In genomic region chr6:149545258-149545753, GRCh38 we compare ENCODE assay signal across 8 cellular contexts. TPM values are rescaled to one million over a fixed set of nuclear protein-coding genes. Genes with fewer than 3 reads are reported as not detected.
DNase-seq lines count a peak whose midpoint lies in the region; ATAC-seq and TF ChIP-seq lines count a peak whose summit lies in the region.

No MANE protein-coding gene starts in this region.

- no peaks in the 10 kb centered on the region for H3K9me3 ChIP-seq in mononuclear cell (ENCODE audit: low read depth, low read length)

- no peak for TF ChIP-seq CTCF in endothelial cell (IDR thresholded peaks at IDR 0.05; ENCODE audit: unreplicated experiment)

- no peaks in the 10 kb centered on the region; the same call in 1 of the 2 replicates for H3K36me3 ChIP-seq in H7 (replicated peaks; ENCODE audit: control insufficient read depth, insufficient read depth, low read length)

- H3K4me3 ChIP-seq in H7 (ENCODE audit: insufficient read depth, low read depth, low read length): peak overlapping the region; percentile 94
- H3K4me3 ChIP-seq in mononuclear cell (ENCODE audit: low read length): peak overlapping the region; percentile 100

- H3K36me3 Mint-ChIP-seq in endothelial cell (ENCODE audit: low read depth, unreplicated experiment): peaks cover 4% of the 10 kb centered on the region

- no peaks in the 10 kb centered on the region for H3K9me3 Mint-ChIP-seq in endothelial cell (ENCODE audit: unreplicated experiment)

- H3K4me3 Mint-ChIP-seq in endothelial cell (ENCODE audit: unreplicated experiment): peak overlapping the region; percentile 100

- ATAC-seq in HG03520 (IDR thresholded peaks at IDR 0.05; ENCODE audit: unreplicated experiment): no peak

- H3K4me1 Mint-ChIP-seq in endothelial cell (ENCODE audit: unreplicated experiment): peaks cover 19% of the 10 kb centered on the region

- H3K27me3 Mint-ChIP-seq in endothelial cell (ENCODE audit: unreplicated experiment): peaks cover 19% of the 10 kb centered on the region

- peak overlapping the region; percentile 100 for H3K27ac Mint-ChIP-seq in endothelial cell (ENCODE audit: unreplicated experiment)

- DNase-seq in COLO829 (ENCODE audit: low spot score) (peak; percentile 44), H7 (peak; percentile 46), NCI-H524 (lab: John Stamatoyannopoulos, UW) (peak; percentile 35 to 57), endothelial cell (ENCODE audit: low spot score) (peak; percentile 44)
- DNase-seq in activated CD8-positive, alpha-beta memory T cell treated with anti-CD3 and anti-CD28 coated beads, Interleukin-2, amount 50 U/mL, for 1 hour (ENCODE audit: extremely low read depth): peak; percentile 51
- DNase-seq in stimulated activated CD8-positive, alpha-beta memory T cell treated with anti-CD3 and anti-CD28 coated beads, Interleukin-7, amount 100 ng/mL, for 24 hours (ENCODE audit: low read depth): peak; percentile 35

- H3K27me3 ChIP-seq in H7 (ENCODE audit: control insufficient read depth, insufficient read depth, low read length) (no peaks in the 10 kb centered on the region), mononuclear cell (ENCODE audit: insufficient read depth, low read length) (no peaks in the 10 kb centered on the region)

- H3K4me1 ChIP-seq in mononuclear cell (ENCODE audit: insufficient read depth, low read length): peaks cover 20% of the 10 kb centered on the region

RNA-seq across cellular contexts. Expression of gene PPIL4, which starts 0.5 kb away (rescaled TPM):
- 21.7 and 32.8 TPM in 2 replicates for total RNA-seq in H7 (2014; rRNA removed; shearing (Covaris generic))
- total RNA-seq in endothelial cell (ENCODE audit: unreplicated experiment) (25.5 TPM), mononuclear cell (54.3 TPM)

RNA-seq across cellular contexts. Expression of gene GINM1, which starts 20.9 kb away (rescaled TPM):
- total RNA-seq in H7 (2014; rRNA removed; shearing (Covaris generic)): 20.6 and 21.8 TPM in 2 replicates
- total RNA-seq in endothelial cell (ENCODE audit: unreplicated experiment): 32.2 TPM
- 20.5 TPM for total RNA-seq in mononuclear cell
